ENCODE assay signal across 8 cellular contexts in genomic region chr13:29849731-29850212, GRCh38.
DNase-seq lines count a peak whose midpoint lies in the region; ATAC-seq and TF ChIP-seq lines count a peak whose summit lies in the region.

No MANE protein-coding gene starts in this region.

- no peaks in the 10 kb centered on the region for H3K9me3 ChIP-seq in HUES48 (ENCODE audit: control insufficient read depth, insufficient read depth, low read length)

- H3K4me3 ChIP-seq in HUES48 (ENCODE audit: low read depth, low read length) (peak overlapping the region; percentile 83), choroid plexus epithelial cell (ENCODE audit: low read depth, low read length) (peak overlapping the region; percentile 79)

- H3K9ac ChIP-seq in HUES48 (ENCODE audit: low read depth, low read length), result peak overlapping the region; percentile 79

- TF ChIP-seq CTCF in choroid plexus epithelial cell (conservative IDR thresholded peaks at IDR 0.05; ENCODE audit: low read depth, low read length), result no peak

- H3K27ac ChIP-seq in HUES48 (ENCODE audit: low read depth, low read length), result peak overlapping the region; percentile 95

- no peaks in the 10 kb centered on the region for H3K36me3 ChIP-seq in HUES48 (ENCODE audit: control insufficient read depth, insufficient read depth, low read length)

- ATAC-seq in GM21390 (IDR thresholded peaks at IDR 0.05; ENCODE audit: unreplicated experiment), result peak; percentile 35

- no peaks in the 10 kb centered on the region for H3K27me3 ChIP-seq in HUES48 (ENCODE audit: control insufficient read depth, insufficient read depth, low read length)

- DNase-seq in EL (peak; percentile 72), T-helper 9 cell (peak; percentile 27), choroid plexus epithelial cell (ENCODE audit: low read depth) (peak; percentile 41), kidney tubule cell (ENCODE audit: low spot score) (peak; percentile 86), NCI-H2029 (lab: John Stamatoyannopoulos, UW) (no peak)
- DNase-seq in stimulated activated CD4-positive, alpha-beta T cell treated with anti-CD3 and anti-CD28 coated beads, Interleukin-15, amount 100 ng/mL, for 24 hours, result peak; percentile 49

- H3K4me1 ChIP-seq in HUES48 (ENCODE audit: control insufficient read depth, insufficient read depth, low read length), result peaks cover 34% of the 10 kb centered on the region
